In the genomic region with DNA sequence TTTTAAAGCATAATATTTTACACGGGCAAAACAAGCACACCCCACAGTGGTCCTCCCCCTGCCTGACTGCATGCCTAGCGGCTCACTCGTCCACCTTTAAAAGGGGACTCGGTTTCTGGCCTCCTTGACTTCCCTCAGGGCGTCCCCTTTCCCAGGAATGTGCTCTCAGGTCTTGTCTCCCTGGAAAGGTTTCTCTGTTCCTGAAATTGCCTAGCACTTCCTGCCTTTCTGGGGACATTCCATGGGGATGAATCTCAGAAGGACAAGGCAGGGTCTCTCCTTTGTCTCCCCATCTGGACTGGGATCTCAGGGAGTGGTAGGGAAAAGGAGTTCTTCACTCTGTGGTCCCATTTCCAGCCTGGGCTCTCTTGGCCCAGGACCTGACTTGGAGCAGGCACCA, we compare ENCODE assay signal across 18 cellular contexts. TPM values are rescaled to one million over a fixed set of nuclear protein-coding genes. Genes with fewer than 3 reads are reported as not detected.
"Had no signal": no experiment of that assay in that cellular context is flagged by ENCODE, and none has a peak within 500 bp of the region (broad histone marks: within the 10 kb centered on the region; RNA-seq: fewer than 3 reads in every experiment).

No MANE protein-coding gene starts in this region.

- H3K9me3 ChIP-seq: body of pancreas, tibial artery had no signal

- H3K4me1 Mint-ChIP-seq: immature natural killer cell, memory B cell had no signal

- H3K9me3 Mint-ChIP-seq: activated naive CD4-positive, alpha-beta T cell treated with anti-CD3 and anti-CD28 coated beads, Interleukin-2, amount 50 U/mL, for 72 hours; immature natural killer cell; memory B cell had no signal

- H3K27ac Mint-ChIP-seq: activated naive CD4-positive, alpha-beta T cell treated with anti-CD3 and anti-CD28 coated beads, Interleukin-2, amount 50 U/mL, for 72 hours; immature natural killer cell; memory B cell had no signal

- H3K4me3 ChIP-seq: body of pancreas, tibial artery had no signal

- H3K4me3 Mint-ChIP-seq: immature natural killer cell, memory B cell had no signal

- H3K27ac ChIP-seq: body of pancreas, epithelial cell of prostate, tibial artery had no signal

- H3K36me3 ChIP-seq: tibial artery had no signal

- H3K36me3 Mint-ChIP-seq: activated naive CD4-positive, alpha-beta T cell treated with anti-CD3 and anti-CD28 coated beads, Interleukin-2, amount 50 U/mL, for 72 hours; immature natural killer cell; memory B cell had no signal

- ATAC-seq: activated naive CD4-positive, alpha-beta T cell treated with anti-CD3 and anti-CD28 coated beads, Interleukin-2, amount 50 U/mL, for 72 hours; body of pancreas; left lobe of liver had no signal

- DNase-seq: activated CD4-positive, alpha-beta T cell treated with anti-CD3 and anti-CD28 coated beads, Interleukin-2, amount 50 U/mL, for 1 hour; activated effector memory CD4-positive, alpha-beta T cell treated with anti-CD3 and anti-CD28 coated beads, Interleukin-2, amount 50 U/mL, for 16 hours; activated T-cell treated with anti-CD3 and anti-CD28 coated beads for 4 hours; amniotic stem cell; body of pancreas; effector memory CD4-positive, alpha-beta T cell; immature natural killer cell; retina; small intestine; T-helper 2 cell; tibial artery had no signal

RNA-seq across cellular contexts. Expression of a gene that starts 4.9 kb away (rescaled TPM):
- total RNA-seq: activated CD8-positive, alpha-beta memory T cell treated with anti-CD3 and anti-CD28 coated beads for 36 hours; body of pancreas; left lobe of liver; osteocyte had no signal
- polyA plus RNA-seq: immature natural killer cell, neural cell had no signal
